9 cellular contexts compared by ENCODE assay signal in genomic region chr17:80441133-80441578, GRCh38. TPM values are rescaled to one million over a fixed set of nuclear protein-coding genes. Genes with fewer than 3 reads are reported as not detected.
DNase-seq lines count a peak whose midpoint lies in the region; ATAC-seq lines count a peak whose summit lies in the region.
"Had no signal": no experiment of that assay in that cellular context is flagged by ENCODE, and none has a peak within 500 bp of the region (broad histone marks: within the 10 kb centered on the region; RNA-seq: fewer than 3 reads in every experiment).

No MANE protein-coding gene starts in this region.

- ATAC-seq in HG03108 (IDR thresholded peaks at IDR 0.05; ENCODE audit: unreplicated experiment): no peak

- H3K27ac Mint-ChIP-seq in immature natural killer cell: no peak overlapping the region
- H3K27ac Mint-ChIP-seq: stimulated activated naive CD8-positive, alpha-beta T cell treated with anti-CD3 and anti-CD28 coated beads, Interleukin-15, Interleukin-2, amounts not matched to agents 100 ng/mL and 50 ng/mL, for 24 hours had no signal

- DNase-seq in GM19240 (ENCODE audit: insufficient read length, low spot score) (peak; percentile 57), NOMO-1 treated with DMSO at 0.1 percent for 48 hours (lab: John Stamatoyannopoulos, UW; ENCODE audit: unreplicated experiment) (peak; percentile 27), immature natural killer cell (peak; percentile 27 to 43 (median 42)), DMS153 (lab: John Stamatoyannopoulos, UW) (no peak), NCI-H69 (lab: John Stamatoyannopoulos, UW) (no peak), HCEC 1CT (no peak)
- peak; percentile 16 to 22 for DNase-seq in activated T-helper 1 cell treated with anti-CD3 and anti-CD28 coated beads, Interleukin-2, amount 50 U/mL, for 16 hours (ENCODE audit: low read depth in 1 of 2, low spot score in 1 of 2)

- no peaks in the 10 kb centered on the region for H3K9me3 Mint-ChIP-seq in immature natural killer cell
- H3K9me3 Mint-ChIP-seq: stimulated activated naive CD8-positive, alpha-beta T cell treated with anti-CD3 and anti-CD28 coated beads, Interleukin-15, Interleukin-2, amounts not matched to agents 100 ng/mL and 50 ng/mL, for 24 hours had no signal

- no peak overlapping the region for H3K4me3 Mint-ChIP-seq in immature natural killer cell
- H3K4me3 Mint-ChIP-seq: stimulated activated naive CD8-positive, alpha-beta T cell treated with anti-CD3 and anti-CD28 coated beads, Interleukin-15, Interleukin-2, amounts not matched to agents 100 ng/mL and 50 ng/mL, for 24 hours had no signal

- no peaks in the 10 kb centered on the region for H3K36me3 Mint-ChIP-seq in immature natural killer cell

- peaks cover 0 to 2% (median 0%) of the 10 kb centered on the region in 3 donors for H3K27me3 Mint-ChIP-seq in immature natural killer cell (ENCODE audit: low read depth in 3 of 3)
- H3K27me3 Mint-ChIP-seq: stimulated activated naive CD8-positive, alpha-beta T cell treated with anti-CD3 and anti-CD28 coated beads, Interleukin-15, Interleukin-2, amounts not matched to agents 100 ng/mL and 50 ng/mL, for 24 hours had no signal

- no peaks in the 10 kb centered on the region for H3K4me1 Mint-ChIP-seq in immature natural killer cell

RNA-seq across cellular contexts. Expression of gene ENDOV, which starts 26.2 kb away (rescaled TPM):
- polyA plus RNA-seq in immature natural killer cell: 10 to 100 TPM in 1 of 3 donors, 1 to 10 TPM in 2; 8.1 to 11.7 (median 8.7) TPM

RNA-seq across cellular contexts. Expression of gene NPTX1, which starts 35.3 kb away (rescaled TPM):
- 1 to 10 TPM in 1 of 3 donors, under 1 TPM in 1, not detected in 1; 0.13 to 1.5 TPM for polyA plus RNA-seq in immature natural killer cell

Comparison
In these comparisons a context has a peak if more than half of its experiments do, and no peak if none do; other contexts are left out.
1. DNase-seq: peak in GM19240 (single experiment), NOMO-1 treated with DMSO at 0.1 percent for 48 hours (single experiment), activated T-helper 1 cell treated with anti-CD3 and anti-CD28 coated beads, Interleukin-2, amount 50 U/mL, for 16 hours (2 of 2) and immature natural killer cell (3 of 3); none in DMS153 (single experiment), NCI-H69 (single experiment) and HCEC 1CT (single experiment).